10 cellular contexts compared by ENCODE assay signal in the genomic region with DNA sequence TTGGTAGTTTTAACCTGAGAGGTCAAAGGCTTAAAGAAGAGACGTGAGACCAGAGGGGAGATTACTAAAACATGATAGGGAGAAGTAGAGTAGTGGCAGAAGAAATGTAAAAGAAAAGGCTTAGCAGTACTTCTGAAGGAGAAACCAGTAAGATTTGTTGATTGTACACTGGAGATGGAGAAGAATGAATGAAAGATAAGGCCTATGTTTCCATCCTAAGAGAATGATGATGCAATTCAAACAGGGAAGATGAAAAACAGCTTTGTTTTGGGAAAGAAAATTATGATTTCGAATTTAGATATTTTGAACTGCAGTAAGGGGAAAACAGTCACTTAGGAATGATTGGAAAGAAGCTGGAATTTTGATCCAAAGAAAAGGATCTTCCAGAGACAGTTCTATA.
"Had no signal": no experiment of that assay in that cellular context is flagged by ENCODE, and none has a peak within 500 bp of the region (broad histone marks: within the 10 kb centered on the region; RNA-seq: fewer than 3 reads in every experiment).

No MANE protein-coding gene starts in this region.

- H3K27me3 ChIP-seq: esophagus squamous epithelium, hepatocyte, stomach had no signal

- H3K9me3 ChIP-seq: esophagus squamous epithelium, stomach, thoracic aorta had no signal

- H2AFZ ChIP-seq: hepatocyte had no signal

- H3K4me3 ChIP-seq: esophagus squamous epithelium, hepatocyte, stomach, thoracic aorta had no signal

- DNase-seq: activated CD4-positive, alpha-beta T cell treated with anti-CD3 and anti-CD28 coated beads, Interleukin-2, amount 50 U/mL, for 1 hour; activated CD4-positive, CD25-positive, alpha-beta regulatory T cell; activated effector memory CD4-positive, alpha-beta T cell treated with Interleukin-2 at 50 U/mL for 16 hours; activated T-cell treated with anti-CD3 and anti-CD28 coated beads for 4 hours; esophagus squamous epithelium; nephron progenitor cell; stimulated activated CD4-positive, alpha-beta T cell treated with anti-CD3 and anti-CD28 coated beads, Interleukin-4, amount 100 ng/mL, for 4 hours; stomach had no signal

- H3K4me1 ChIP-seq: stomach had no signal

- H3K4me2 ChIP-seq: hepatocyte had no signal

- H3K36me3 ChIP-seq: esophagus squamous epithelium, stomach, thoracic aorta had no signal

- H3K27ac ChIP-seq: esophagus squamous epithelium, hepatocyte, stomach, thoracic aorta had no signal
